Comparison of ENCODE assay signal across 8 cellular contexts in the genomic region with DNA sequence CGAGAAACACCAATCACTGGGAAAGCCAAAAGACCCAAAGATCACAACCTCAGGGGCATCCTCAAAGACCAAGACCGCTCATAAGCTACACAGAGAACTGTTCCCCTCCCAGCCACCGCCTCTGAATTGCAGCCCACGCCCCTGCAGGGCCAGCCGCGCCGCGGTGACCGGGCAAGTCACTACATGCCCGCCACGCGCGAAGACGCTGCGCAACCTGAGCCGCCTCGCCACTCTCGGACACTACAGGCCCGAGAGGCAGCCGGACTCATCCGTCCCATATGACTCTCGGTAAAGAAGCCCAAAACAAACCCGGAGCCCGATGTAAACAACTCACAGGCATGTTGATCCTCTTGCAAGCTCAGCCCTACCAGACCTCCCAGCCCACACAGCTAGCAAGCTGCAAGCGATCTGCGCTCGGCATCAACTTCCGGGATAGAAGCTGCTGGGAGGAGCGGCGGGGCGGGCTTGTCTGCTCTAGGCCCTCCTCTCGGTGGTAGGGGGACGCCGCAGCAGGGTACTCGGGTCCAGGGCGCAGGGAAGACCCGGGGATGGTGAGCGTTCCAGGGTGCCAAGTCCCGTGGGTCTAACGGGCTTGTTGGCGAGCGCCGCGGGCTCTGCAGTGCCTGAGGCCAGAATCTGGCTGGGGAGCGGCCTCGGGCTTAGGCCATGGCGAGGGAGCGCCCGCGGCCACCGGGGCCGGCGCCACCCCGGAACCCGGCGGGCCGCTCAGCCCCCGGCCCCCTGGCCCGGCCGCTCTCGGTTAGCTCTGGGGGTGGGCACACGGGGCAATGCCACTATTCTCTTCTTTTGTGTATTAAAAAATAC.
DNase-seq lines count a peak whose midpoint lies in the region; ATAC-seq and TF ChIP-seq lines count a peak whose summit lies in the region.

A gene (minus strand): TSS at position 412 of the 825 bp plus-strand sequence. CDS start 72 bp downstream, at position 340.

- ATAC-seq in GM19025 (IDR thresholded peaks at IDR 0.05; ENCODE audit: low read depth, unreplicated experiment) (peak; percentile 86), HG03280 (IDR thresholded peaks at IDR 0.05; ENCODE audit: unreplicated experiment) (peak; percentile 90)

- DNase-seq in AG09309 (ENCODE audit: low read depth) (peak; percentile 69), NCI-H345 treated with DMSO at 0.1 percent for 48 hours (lab: John Stamatoyannopoulos, UW; ENCODE audit: unreplicated experiment) (peak; percentile 58), caudate nucleus (lab: John Stamatoyannopoulos, UW) (peak; percentile 37 to 94 (median 86)), iris pigment epithelial cell (ENCODE audit: low read depth) (peak; percentile 97)
- peak; percentile 56 to 77 (median 76) for DNase-seq in activated CD4-positive, CD25-positive, alpha-beta regulatory T cell (lab: John Stamatoyannopoulos, UW)
- peak; percentile 75 to 85 for DNase-seq in stimulated activated CD4-positive, alpha-beta T cell treated with anti-CD3 and anti-CD28 coated beads, Interleukin-12 subunit alpha, Interleukin-12 subunit beta, amount 100 ng/mL, for 24 hours (ENCODE audit: low read depth in 2 of 2)

- no peak for TF ChIP-seq CTCF in AG09309 (IDR thresholded peaks at IDR 0.05; ENCODE audit: control insufficient read depth, insufficient read depth, low read depth, low read length, missing control alignments)

- peak within 1 kb of the TSS; percentile 83 for H3K4me3 ChIP-seq in AG09309 (ENCODE audit: control insufficient read depth, low read depth, low read length)

- H3K27ac ChIP-seq in caudate nucleus (ENCODE audit: low read depth, low read length), result peak within 1 kb of the TSS; percentile 92

Comparison
In these comparisons a context has a peak if more than half of its experiments do, and no peak if none do; other contexts are left out.
1. Peak in every context shown above with its lines: DNase-seq, ATAC-seq, H3K4me3 ChIP-seq and H3K27ac ChIP-seq.